In the genomic region with DNA sequence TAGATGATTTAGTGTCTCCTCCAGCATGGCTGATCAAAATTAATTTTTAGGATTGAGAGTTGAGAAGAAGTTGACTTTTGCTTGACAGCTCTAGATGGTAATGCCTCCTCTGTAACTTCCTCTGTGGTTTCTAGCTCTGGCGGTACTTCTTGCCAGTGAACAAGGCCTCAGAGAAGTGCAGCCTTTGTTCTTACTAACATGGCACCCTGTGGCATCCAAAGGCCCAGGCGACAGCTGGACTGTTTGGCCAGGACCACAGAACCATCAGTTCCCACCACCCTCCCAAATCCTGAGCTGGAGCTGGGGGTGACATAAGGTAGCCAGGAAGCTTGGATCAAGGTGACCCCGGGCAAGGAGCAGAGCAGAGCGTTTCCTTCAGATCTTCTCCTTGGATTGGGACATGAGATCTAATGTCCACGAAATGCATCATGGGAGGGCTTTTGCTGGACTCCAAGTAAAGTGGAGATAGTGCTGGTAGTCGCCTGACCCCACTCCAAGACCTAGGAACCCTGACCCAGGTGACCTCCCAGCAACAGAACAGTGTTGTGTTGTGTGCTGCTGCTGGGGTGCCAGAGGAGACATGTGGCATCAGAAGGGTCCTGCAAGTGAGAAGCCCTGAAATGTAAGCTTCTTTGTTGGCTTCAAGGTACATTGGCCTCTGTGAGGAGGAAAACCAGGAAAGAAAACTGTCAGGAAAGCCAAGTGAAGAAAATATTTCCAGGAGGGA, we compare ENCODE assay signal across 1 cellular context.
TF ChIP-seq lines count a peak whose summit lies in the region.

No MANE protein-coding gene starts in this region.

TF ChIP-seq in A549, 52 proteins besides CTCF, POLR2A, EP300 and RAD21 (continued from another document):
- TF ChIP-seq HDAC2 (IDR thresholded peaks at IDR 0.05), result no peak
